Comparison of ENCODE assay signal across 24 cellular contexts in the genomic region with DNA sequence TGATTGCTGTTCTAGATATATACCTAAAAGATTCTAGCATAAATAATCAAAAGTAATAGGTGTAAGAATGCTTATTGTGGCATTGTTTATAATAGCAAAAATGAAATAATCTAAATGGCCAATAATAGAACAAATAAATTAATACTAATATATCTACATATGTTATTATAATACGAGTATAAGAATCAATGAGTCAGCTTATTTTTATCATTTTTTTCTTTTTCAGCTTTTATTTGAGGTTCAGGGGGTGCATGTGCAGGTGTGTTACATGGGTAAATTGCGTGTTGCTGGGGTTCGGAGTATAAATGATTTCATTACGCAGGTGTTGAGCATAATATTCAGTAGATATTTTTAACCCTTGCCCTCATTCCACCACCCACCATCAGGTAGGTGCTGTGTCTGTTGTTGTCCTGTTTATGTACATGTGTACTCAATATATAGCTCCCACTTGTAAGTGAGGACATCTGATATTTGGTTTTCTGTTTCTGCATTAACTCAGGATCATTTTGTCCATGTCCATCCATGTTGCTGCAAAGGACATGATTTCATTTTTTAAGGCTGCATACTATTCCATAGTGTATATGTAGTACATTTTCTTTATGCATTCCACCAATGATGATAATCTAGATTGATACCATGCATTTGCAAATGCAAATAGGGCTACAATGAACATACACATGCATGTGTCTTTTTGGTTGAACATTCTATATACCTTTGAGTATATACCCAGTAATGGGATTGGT.
"Had no signal": no experiment of that assay in that cellular context is flagged by ENCODE, and none has a peak within 500 bp of the region (broad histone marks: within the 10 kb centered on the region; RNA-seq: fewer than 3 reads in every experiment).

No MANE protein-coding gene starts in this region.

- H3K4me3 ChIP-seq: ascending aorta, cardiac muscle cell, colonic mucosa, PC-9, SJCRH30 had no signal

- ATAC-seq: activated CD8-positive, alpha-beta T cell treated with anti-CD3 and anti-CD28 coated beads, Interleukin-2, amount 10 ng/mL, durations not matched to agents 7 days and 5 days had no signal

- H3K36me3 ChIP-seq: ascending aorta, cardiac muscle cell, colonic mucosa, SJCRH30, WERI-Rb-1 had no signal

- H3K27ac ChIP-seq: ascending aorta, cardiac muscle cell, colonic mucosa, PC-9, WERI-Rb-1 had no signal

- H3K4me1 ChIP-seq: ascending aorta, colonic mucosa had no signal

- H3K4me2 ChIP-seq: PC-9 had no signal

- FAIRE-seq: RCC 7860 had no signal

- DNase-seq: activated CD4-positive, alpha-beta T cell treated with anti-CD3 and anti-CD28 coated beads, Interleukin-2, amount 10 ng/mL, durations not matched to agents 24 days and 14 days; activated CD4-positive, alpha-beta T cell treated with anti-CD3 and anti-CD28 coated beads, Interleukin-2, amount 50 U/mL, for 48 hours; activated CD8-positive, alpha-beta T cell treated with anti-CD3 and anti-CD28 coated beads, Interleukin-2, amount 10 ng/mL, durations not matched to agents 7 days and 5 days; activated gamma-delta T cell; activated naive CD4-positive, alpha-beta T cell treated with Interleukin-2 at 50 U/mL for 16 hours; activated naive CD8-positive, alpha-beta T cell treated with anti-CD3 and anti-CD28 coated beads, Interleukin-2, amount 10 ng/mL, durations not matched to agents 7 days and 5 days; activated T-cell treated with anti-CD3 and anti-CD28 coated beads, Interleukin-2, amount 50 U/mL, for 24 hours; amygdala; colonic mucosa; NCI-H1105; NCI-H1417 treated with DMSO at 0.1 percent for 48 hours; NCI-H187 treated with DMSO at 0.1 percent for 48 hours; NCI-H2081 treated with DMSO at 0.1 percent for 48 hours; NCI-H345; NCI-H524 treated with DMSO at 0.1 percent for 48 hours; NK-92 treated with Interleukin-12 subunit alpha and Interleukin-12 subunit beta, amount 100 ng/mL, for 24 hours; PC-9; SHP77; T1000; WERI-Rb-1 had no signal

- H3K9me3 ChIP-seq: colonic mucosa, SJCRH30 had no signal

- H3K27me3 ChIP-seq: ascending aorta, cardiac muscle cell, colonic mucosa, SJCRH30 had no signal
